In the genomic region with DNA sequence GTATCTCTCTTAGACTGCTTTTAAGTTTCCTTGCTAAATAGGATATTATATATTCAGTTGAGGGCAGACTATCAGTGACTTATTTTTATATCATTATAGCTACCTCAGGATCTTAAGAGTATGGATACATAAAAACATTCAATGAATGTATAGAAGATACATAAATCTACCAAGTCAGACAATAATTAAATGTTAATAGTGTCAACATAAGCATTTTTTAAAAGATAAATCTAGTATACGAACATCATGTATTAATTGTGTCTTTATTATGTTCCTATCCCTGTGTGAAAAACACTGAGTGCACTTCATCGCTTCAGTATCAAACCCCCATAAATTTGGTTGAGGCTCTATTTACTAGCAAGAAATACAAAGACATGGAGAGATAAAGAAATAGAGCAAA, we compare ENCODE assay signal across 1 cellular context.
TF ChIP-seq lines count a peak whose summit lies in the region.

No MANE protein-coding gene starts in this region.

TF ChIP-seq in HepG2, 621 proteins besides CTCF, POLR2A, EP300 and RAD21 (continued from another document):
- TF ChIP-seq, protein P1, sequence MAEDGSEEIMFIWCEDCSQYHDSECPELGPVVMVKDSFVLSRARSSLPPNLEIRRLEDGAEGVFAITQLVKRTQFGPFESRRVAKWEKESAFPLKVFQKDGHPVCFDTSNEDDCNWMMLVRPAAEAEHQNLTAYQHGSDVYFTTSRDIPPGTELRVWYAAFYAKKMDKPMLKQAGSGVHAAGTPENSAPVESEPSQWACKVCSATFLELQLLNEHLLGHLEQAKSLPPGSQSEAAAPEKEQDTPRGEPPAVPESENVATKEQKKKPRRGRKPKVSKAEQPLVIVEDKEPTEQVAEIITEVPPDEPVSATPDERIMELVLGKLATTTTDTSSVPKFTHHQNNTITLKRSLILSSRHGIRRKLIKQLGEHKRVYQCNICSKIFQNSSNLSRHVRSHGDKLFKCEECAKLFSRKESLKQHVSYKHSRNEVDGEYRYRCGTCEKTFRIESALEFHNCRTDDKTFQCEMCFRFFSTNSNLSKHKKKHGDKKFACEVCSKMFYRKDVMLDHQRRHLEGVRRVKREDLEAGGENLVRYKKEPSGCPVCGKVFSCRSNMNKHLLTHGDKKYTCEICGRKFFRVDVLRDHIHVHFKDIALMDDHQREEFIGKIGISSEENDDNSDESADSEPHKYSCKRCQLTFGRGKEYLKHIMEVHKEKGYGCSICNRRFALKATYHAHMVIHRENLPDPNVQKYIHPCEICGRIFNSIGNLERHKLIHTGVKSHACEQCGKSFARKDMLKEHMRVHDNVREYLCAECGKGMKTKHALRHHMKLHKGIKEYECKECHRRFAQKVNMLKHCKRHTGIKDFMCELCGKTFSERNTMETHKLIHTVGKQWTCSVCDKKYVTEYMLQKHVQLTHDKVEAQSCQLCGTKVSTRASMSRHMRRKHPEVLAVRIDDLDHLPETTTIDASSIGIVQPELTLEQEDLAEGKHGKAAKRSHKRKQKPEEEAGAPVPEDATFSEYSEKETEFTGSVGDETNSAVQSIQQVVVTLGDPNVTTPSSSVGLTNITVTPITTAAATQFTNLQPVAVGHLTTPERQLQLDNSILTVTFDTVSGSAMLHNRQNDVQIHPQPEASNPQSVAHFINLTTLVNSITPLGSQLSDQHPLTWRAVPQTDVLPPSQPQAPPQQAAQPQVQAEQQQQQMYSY (CRISPR knock-in tag; IDR thresholded peaks at IDR 0.05), result no peak
- peak; percentile 32; the same call in 1 of the 2 replicates for TF ChIP-seq MAFF (IDR thresholded peaks at IDR 0.05; ENCODE audit: low read depth, low read length)
